Comparison of ENCODE assay signal across 18 cellular contexts in genomic region chr10:76830218-76830617, GRCh38.
"Had no signal": no experiment of that assay in that cellular context is flagged by ENCODE, and none has a peak within 500 bp of the region (broad histone marks: within the 10 kb centered on the region; RNA-seq: fewer than 3 reads in every experiment).

No MANE protein-coding gene starts in this region.

- H3K4me3 ChIP-seq: coronary artery, dorsolateral prefrontal cortex, esophagus muscularis mucosa, gastrocnemius medialis, heart right ventricle, left lung, lower lobe of right lung, mucosa of descending colon had no signal

- DNase-seq: dermis blood vessel endothelial cell; effector CD4-positive, alpha-beta T cell; effector memory CD4-positive, alpha-beta T cell; foreskin melanocyte; gastrocnemius medialis; glutamatergic neuron; head of caudate nucleus; heart right ventricle; left cardiac atrium; left lung; left ventricle myocardium superior; lower lobe of right lung; mesenchymal stem cell; mucosa of descending colon; naive B cell had no signal

- H3K27me3 ChIP-seq: esophagus muscularis mucosa, gastrocnemius medialis, left lung had no signal

- H3K36me3 ChIP-seq: esophagus muscularis mucosa, gastrocnemius medialis, heart right ventricle, left lung, lower lobe of right lung had no signal

- H3K27ac ChIP-seq: coronary artery, esophagus muscularis mucosa, heart right ventricle, left lung, lower lobe of right lung had no signal

- H3K9me3 ChIP-seq: esophagus muscularis mucosa, gastrocnemius medialis, heart right ventricle, left lung, lower lobe of right lung, mucosa of descending colon had no signal

- H3K4me1 ChIP-seq: esophagus muscularis mucosa, gastrocnemius medialis, heart right ventricle, left lung, lower lobe of right lung had no signal

- ATAC-seq: heart right ventricle, left lung, left ventricle myocardium superior, lower lobe of right lung, mucosa of descending colon had no signal
